ENCODE assay signal across 22 cellular contexts in the genomic region with DNA sequence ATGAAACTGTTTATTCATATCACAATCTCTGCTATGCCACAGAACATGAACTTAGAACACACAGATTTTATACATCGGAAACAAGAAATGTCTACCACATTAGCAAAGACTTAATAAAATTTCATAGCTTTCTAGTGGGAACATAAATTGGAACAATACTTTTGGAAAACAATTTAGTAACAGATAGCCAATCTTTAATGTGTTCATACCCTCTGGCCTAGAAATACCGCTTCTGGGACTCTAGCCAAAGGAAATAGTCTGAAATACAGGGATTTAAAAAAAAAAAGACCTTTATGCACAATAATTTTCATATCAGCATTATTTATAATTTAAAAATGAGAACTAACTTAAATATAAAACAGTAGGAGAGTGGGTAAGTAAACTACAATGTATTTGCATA.
DNase-seq lines count a peak whose midpoint lies in the region; FAIRE-seq and TF ChIP-seq lines count a peak whose summit lies in the region.
"Had no signal": no experiment of that assay in that cellular context is flagged by ENCODE, and none has a peak within 500 bp of the region (broad histone marks: within the 10 kb centered on the region; RNA-seq: fewer than 3 reads in every experiment).

No MANE protein-coding gene starts in this region.

- no peaks in the 10 kb centered on the region for H3K27me3 Mint-ChIP-seq in chondrocyte (ENCODE audit: low read depth)
- H3K27me3 Mint-ChIP-seq in osteocyte (ENCODE audit: unreplicated experiment), result no peaks in the 10 kb centered on the region

- no peaks in the 10 kb centered on the region for H3K36me3 Mint-ChIP-seq in chondrocyte (ENCODE audit: low read depth)
- H3K36me3 Mint-ChIP-seq in osteocyte (ENCODE audit: unreplicated experiment), result peaks cover 3% of the 10 kb centered on the region

- H3K4me1 ChIP-seq in adipocyte (ENCODE audit: control insufficient read depth, insufficient read depth, low read length), result peaks cover 71% of the 10 kb centered on the region
- H3K4me1 ChIP-seq: Peyer's patch, SJCRH30 had no signal

- H3K27ac Mint-ChIP-seq in chondrocyte (ENCODE audit: unreplicated experiment) (peak overlapping the region; percentile 71), osteocyte (ENCODE audit: unreplicated experiment) (peak overlapping the region; percentile 23)

- H3K27me3 ChIP-seq in adipocyte (replicated peaks; ENCODE audit: control insufficient read depth, insufficient read depth, low read length), result no peaks in the 10 kb centered on the region
- H3K27me3 ChIP-seq: Peyer's patch, SJCRH30 had no signal

- no peaks in the 10 kb centered on the region for H3K36me3 ChIP-seq in adipocyte (ENCODE audit: control insufficient read depth, insufficient read depth, low read length, severe bottlenecking)
- H3K36me3 ChIP-seq: Peyer's patch, SJCRH30 had no signal

- H3K4me3 ChIP-seq in adipocyte (ENCODE audit: low read length), result peak overlapping the region; percentile 43
- H3K4me3 ChIP-seq: Peyer's patch, SJCRH30 had no signal

- peak overlapping the region; percentile 64 for H3K9ac ChIP-seq in adipocyte (ENCODE audit: low read length)

- FAIRE-seq in RCC 7860 (lab: Jason Lieb, UNC), result no peak
- FAIRE-seq: A204.1, GM19239, H1, HTR-8/SVneo had no signal

- no peaks in the 10 kb centered on the region for H3K9me3 Mint-ChIP-seq in chondrocyte (ENCODE audit: low read depth)
- H3K9me3 Mint-ChIP-seq in osteocyte (ENCODE audit: unreplicated experiment), result no peaks in the 10 kb centered on the region

- H3K4me1 Mint-ChIP-seq in chondrocyte (ENCODE audit: low read depth) (peaks cover 76% of the 10 kb centered on the region), osteocyte (ENCODE audit: unreplicated experiment) (peaks cover 54% of the 10 kb centered on the region)

- no peak for DNase-seq in adipocyte (ENCODE audit: low read depth)
- DNase-seq in chondrocyte (ENCODE audit: low spot score), result no peak
- DNase-seq in fibroblast of peridontal ligament (ENCODE audit: extremely low read depth), result peak; percentile 25
- DNase-seq in osteocyte (ENCODE audit: extremely low spot score, unreplicated experiment), result no peak
- DNase-seq in NCI-H2196 treated with DMSO at 0.1 percent for 48 hours (lab: John Stamatoyannopoulos, UW; ENCODE audit: unreplicated experiment), result no peak
- DNase-seq in SKM-1 (lab: John Stamatoyannopoulos, UW; ENCODE audit: unreplicated experiment), result no peak
- no peak for DNase-seq in RCC 7860 (ENCODE audit: low spot score)
- DNase-seq: EL, IMR-90, Karpas-422, MV-4-11, NCI-H1105 treated with DMSO at 0.1 percent for 48 hours, NCI-H2029 treated with DMSO at 0.1 percent for 48 hours, NCI-H2171, NCI-H524 treated with DMSO at 0.1 percent for 48 hours, NCI-H82, Peyer's patch, SJCRH30 had no signal

- H3K4me3 Mint-ChIP-seq in chondrocyte (ENCODE audit: unreplicated experiment) (no peak overlapping the region), osteocyte (ENCODE audit: unreplicated experiment) (no peak overlapping the region)

- H3K9me3 ChIP-seq in adipocyte (ENCODE audit: control insufficient read depth, low read length), result no peaks in the 10 kb centered on the region
- H3K9me3 ChIP-seq: Peyer's patch, SJCRH30 had no signal

- TF ChIP-seq CTCF in chondrocyte (IDR thresholded peaks at IDR 0.05), result no peak
- TF ChIP-seq CTCF in osteocyte (IDR thresholded peaks at IDR 0.05), result no peak
